In the genomic region with DNA sequence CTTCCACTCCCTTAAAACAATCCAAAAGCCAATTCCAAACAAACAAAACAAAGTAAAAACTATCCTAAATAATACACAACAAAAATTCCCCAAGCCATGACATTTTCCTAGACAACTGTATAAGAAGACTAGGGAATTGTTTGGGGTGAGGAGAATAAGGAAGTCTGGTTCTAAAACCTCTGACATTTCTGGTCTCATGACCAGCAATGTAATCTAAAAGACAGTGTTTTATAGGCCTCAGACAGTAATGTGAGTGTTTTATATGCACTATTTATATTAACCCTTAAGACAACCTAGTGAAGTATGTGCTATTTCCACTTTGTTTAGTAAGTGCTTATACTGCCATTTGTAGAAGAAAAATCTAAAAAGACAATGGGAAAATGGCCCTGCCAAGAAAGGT, we compare ENCODE assay signal across 26 cellular contexts. TPM values are rescaled to one million over a fixed set of nuclear protein-coding genes. Genes with fewer than 3 reads are reported as not detected.
DNase-seq lines count a peak whose midpoint lies in the region; ATAC-seq and TF ChIP-seq lines count a peak whose summit lies in the region.
"Had no signal": no experiment of that assay in that cellular context is flagged by ENCODE, and none has a peak within 500 bp of the region (broad histone marks: within the 10 kb centered on the region; RNA-seq: fewer than 3 reads in every experiment).

No MANE protein-coding gene starts in this region.

- ATAC-seq in left colon, result peak; percentile 92
- no peak for ATAC-seq in thoracic aorta (ENCODE audit: insufficient number of reproducible peaks, low FRiP score, low read depth)
- ATAC-seq: GM12878, HepG2, PC-3 had no signal

- DNase-seq in right atrium auricular region (ENCODE audit: low spot score) (no peak), cardiac septum (ENCODE audit: low spot score) (no peak), left colon (no peak), thoracic aorta (ENCODE audit: low spot score) (no peak), GM10248 (ENCODE audit: extremely low spot score) (no peak), NCI-H2107 treated with DMSO at 0.1 percent for 48 hours (lab: John Stamatoyannopoulos, UW; ENCODE audit: unreplicated experiment) (no peak)
- no peak for DNase-seq in activated CD4-positive, alpha-beta T cell treated with anti-CD3 and anti-CD28 coated beads, Interleukin-2, amount 50 U/mL, for 48 hours
- DNase-seq: CD4-positive, CD25-positive, alpha-beta regulatory T cell; COR-L47; DMS53; GOT3; HFFc6; Karpas-422; NCI-H1092 treated with DMSO at 0.1 percent for 48 hours; NCI-H1436; NCI-H187; NCI-H446 treated with DMSO at 0.1 percent for 48 hours; NCI-H526; NCI-H82; NK-92 treated with Interleukin-12 subunit alpha and Interleukin-12 subunit beta, amount 100 ng/mL, for 24 hours; PC-3; SJCRH30 had no signal

- CTCF ChIA-PET in GM10248 (lab: Yijun Ruan, JAX), result no interaction called here

- H3K27me3 ChIP-seq in right atrium auricular region (no peaks in the 10 kb centered on the region), thoracic aorta (replicated peaks; ENCODE audit: insufficient read depth) (no peaks in the 10 kb centered on the region)
- H3K27me3 ChIP-seq: BLaER1, SJCRH30 had no signal

- H3K4me1 ChIP-seq in right atrium auricular region (peaks cover 0 to 56% of the 10 kb centered on the region in 2 donors), thoracic aorta (ENCODE audit: control insufficient read depth in 1 of 2, low read depth in 2 of 2) (peaks cover 22 to 90% of the 10 kb centered on the region in 2 donors)
- H3K4me1 ChIP-seq: BLaER1, HAP-1, SJCRH30 had no signal

- H3K4me3 ChIP-seq in right atrium auricular region, result no peak overlapping the region
- no peak overlapping the region for H3K4me3 ChIP-seq in thoracic aorta
- H3K4me3 ChIP-seq: BLaER1, GM12878, HAP-1, SJCRH30 had no signal

- H3K9me3 ChIP-seq in right atrium auricular region (no peaks in the 10 kb centered on the region), thoracic aorta (no peaks in the 10 kb centered on the region)
- H3K9me3 ChIP-seq: BLaER1, HAP-1, SJCRH30 had no signal

- no peak for TF ChIP-seq CTCF in right atrium auricular region (IDR thresholded peaks at IDR 0.05)
- TF ChIP-seq CTCF in thoracic aorta (IDR thresholded peaks at IDR 0.05), result no peak
- no peak for TF ChIP-seq CTCF in GM10248 (IDR thresholded peaks at IDR 0.05; ENCODE audit: control extremely low read depth, extremely low read depth, low read depth, missing control alignments)

- peak overlapping the region; percentile 60 to 89 for H3K27ac ChIP-seq in right atrium auricular region
- peak overlapping the region; percentile 87 to 92 for H3K27ac ChIP-seq in thoracic aorta
- H3K27ac ChIP-seq: BLaER1, SJCRH30 had no signal

- intact Hi-C loops in cardiac septum (cut with DNase I), result no loop called here
- intact Hi-C loops in left colon (cut with DNase I, micrococcal nuclease), result no loop called here

- H3K36me3 ChIP-seq in right atrium auricular region, result no peaks in the 10 kb centered on the region
- H3K36me3 ChIP-seq in thoracic aorta, result no peaks in the 10 kb centered on the region
- H3K36me3 ChIP-seq: BLaER1, HAP-1, SJCRH30 had no signal

- POLR2A ChIA-PET in GM10248 (lab: Yijun Ruan, JAX), result no interaction called here

RNA-seq across cellular contexts. Expression of a gene that starts 13.0 kb away (rescaled TPM):
- total RNA-seq in right atrium auricular region, result 100 to 1,000 TPM in 1 of 2 donors, 10 to 100 TPM in 1; 96.5 to 210 TPM
- 281 TPM for total RNA-seq in cardiac septum
- total RNA-seq in left colon, result 1 to 10 TPM; 4.0 to 9.8 TPM
- 100 to 1,000 TPM; 126 to 289 TPM for total RNA-seq in thoracic aorta
- total RNA-seq: CD4-positive, CD25-positive, alpha-beta regulatory T cell; GM12878; HepG2; PC-3 had no signal

Comparison
In these comparisons a context has a peak if more than half of its experiments do, and no peak if none do; other contexts are left out.
1. RNA of a gene that starts 13.0 kb away (total RNA-seq): 126 to 289 TPM in thoracic aorta, 281 TPM in cardiac septum (single experiment) and 96.5 to 210 TPM in right atrium auricular region; 4.0 to 9.8 TPM in left colon; every median in the first group is over 4 times any median in the second.